1 cellular context compared by ENCODE assay signal in the genomic region with DNA sequence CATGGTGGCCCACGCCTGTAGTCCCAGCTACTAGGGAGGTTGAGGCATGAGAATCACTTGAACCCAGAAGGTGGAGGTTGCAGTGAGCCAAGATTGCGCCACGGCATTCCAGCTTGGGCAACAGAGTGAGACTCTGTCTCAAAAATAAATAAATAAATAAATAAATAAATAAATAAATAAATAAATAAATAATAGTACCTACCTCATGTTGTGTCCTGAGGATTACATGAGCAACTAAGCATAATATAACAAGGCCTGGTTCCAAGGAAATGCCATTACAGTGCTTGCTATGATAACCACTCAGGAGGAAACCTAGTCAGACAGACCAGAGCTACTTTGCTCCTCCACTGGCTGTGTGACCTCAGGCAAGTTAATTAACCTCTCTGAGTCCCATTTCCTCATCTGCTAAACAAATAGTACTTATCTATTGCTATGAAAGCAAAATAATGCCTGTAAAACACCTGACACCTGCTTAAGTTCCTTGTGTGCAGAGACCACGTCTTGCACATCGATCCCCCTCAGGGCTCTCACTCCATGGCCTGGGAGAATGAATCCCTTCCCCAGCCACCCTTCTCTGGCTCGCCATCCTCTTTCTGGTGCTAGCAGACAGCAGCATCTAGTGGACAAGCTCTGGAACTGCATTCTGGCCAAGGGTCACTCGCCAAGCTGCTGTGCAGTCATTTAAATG.
TF ChIP-seq lines count a peak whose summit lies in the region.

No MANE protein-coding gene starts in this region.

TF ChIP-seq in HepG2, 621 proteins besides CTCF, POLR2A, EP300 and RAD21 (continued from another document and continues in another):
- no peak for TF ChIP-seq ZNF207 (IDR thresholded peaks at IDR 0.05; ENCODE audit: borderline replicate concordance)
- TF ChIP-seq, protein P1, sequence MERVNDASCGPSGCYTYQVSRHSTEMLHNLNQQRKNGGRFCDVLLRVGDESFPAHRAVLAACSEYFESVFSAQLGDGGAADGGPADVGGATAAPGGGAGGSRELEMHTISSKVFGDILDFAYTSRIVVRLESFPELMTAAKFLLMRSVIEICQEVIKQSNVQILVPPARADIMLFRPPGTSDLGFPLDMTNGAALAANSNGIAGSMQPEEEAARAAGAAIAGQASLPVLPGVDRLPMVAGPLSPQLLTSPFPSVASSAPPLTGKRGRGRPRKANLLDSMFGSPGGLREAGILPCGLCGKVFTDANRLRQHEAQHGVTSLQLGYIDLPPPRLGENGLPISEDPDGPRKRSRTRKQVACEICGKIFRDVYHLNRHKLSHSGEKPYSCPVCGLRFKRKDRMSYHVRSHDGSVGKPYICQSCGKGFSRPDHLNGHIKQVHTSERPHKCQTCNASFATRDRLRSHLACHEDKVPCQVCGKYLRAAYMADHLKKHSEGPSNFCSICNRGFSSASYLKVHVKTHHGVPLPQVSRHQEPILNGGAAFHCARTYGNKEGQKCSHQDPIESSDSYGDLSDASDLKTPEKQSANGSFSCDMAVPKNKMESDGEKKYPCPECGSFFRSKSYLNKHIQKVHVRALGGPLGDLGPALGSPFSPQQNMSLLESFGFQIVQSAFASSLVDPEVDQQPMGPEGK (CRISPR knock-in tag; IDR thresholded peaks at IDR 0.05) = peak; percentile 81
- no peak for TF ChIP-seq ZNF780A (CRISPR knock-in tag; IDR thresholded peaks at IDR 0.05)
- TF ChIP-seq, protein P2, sequence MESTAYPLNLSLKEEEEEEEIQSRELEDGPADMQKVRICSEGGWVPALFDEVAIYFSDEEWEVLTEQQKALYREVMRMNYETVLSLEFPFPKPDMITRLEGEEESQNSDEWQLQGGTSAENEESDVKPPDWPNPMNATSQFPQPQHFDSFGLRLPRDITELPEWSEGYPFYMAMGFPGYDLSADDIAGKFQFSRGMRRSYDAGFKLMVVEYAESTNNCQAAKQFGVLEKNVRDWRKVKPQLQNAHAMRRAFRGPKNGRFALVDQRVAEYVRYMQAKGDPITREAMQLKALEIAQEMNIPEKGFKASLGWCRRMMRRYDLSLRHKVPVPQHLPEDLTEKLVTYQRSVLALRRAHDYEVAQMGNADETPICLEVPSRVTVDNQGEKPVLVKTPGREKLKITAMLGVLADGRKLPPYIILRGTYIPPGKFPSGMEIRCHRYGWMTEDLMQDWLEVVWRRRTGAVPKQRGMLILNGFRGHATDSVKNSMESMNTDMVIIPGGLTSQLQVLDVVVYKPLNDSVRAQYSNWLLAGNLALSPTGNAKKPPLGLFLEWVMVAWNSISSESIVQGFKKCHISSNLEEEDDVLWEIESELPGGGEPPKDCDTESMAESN (CRISPR knock-in tag; conservative IDR thresholded peaks at IDR 0.05) = peak; percentile 56; the same call in 1 of the 2 replicates
- TF ChIP-seq TBP (CRISPR knock-in tag; IDR thresholded peaks at IDR 0.05) = no peak
- TF ChIP-seq ZNF30 (CRISPR knock-in tag; IDR thresholded peaks at IDR 0.05) = no peak
- TF ChIP-seq SP1 (IDR thresholded peaks at IDR 0.05) = no peak
- no peak; the same call in 1 of the 2 replicates for TF ChIP-seq SP1 (CRISPR knock-in tag; IDR thresholded peaks at IDR 0.05)
- TF ChIP-seq ZFYVE20 (CRISPR knock-in tag; IDR thresholded peaks at IDR 0.05; ENCODE audit: borderline replicate concordance, low read depth) = no peak
- no peak for TF ChIP-seq ZNF451 (CRISPR knock-in tag; IDR thresholded peaks at IDR 0.05)
- peak; percentile 78 for TF ChIP-seq CBX1 (IDR thresholded peaks at IDR 0.05; ENCODE audit: low read depth)
- TF ChIP-seq SMAD9 (CRISPR knock-in tag; IDR thresholded peaks at IDR 0.05) = no peak
- TF ChIP-seq RFX5 (IDR thresholded peaks at IDR 0.05; ENCODE audit: low read depth, low read length) = no peak
- no peak for TF ChIP-seq MTA3 (CRISPR knock-in tag; IDR thresholded peaks at IDR 0.05)
- no peak for TF ChIP-seq ZEB1 (IDR thresholded peaks at IDR 0.05; ENCODE audit: insufficient replicate concordance, low read depth)
- TF ChIP-seq FLYWCH1 (CRISPR knock-in tag; IDR thresholded peaks at IDR 0.05) = no peak
- no peak for TF ChIP-seq HDAC6 (IDR thresholded peaks at IDR 0.05; ENCODE audit: low read depth, low read length)
- TF ChIP-seq, protein P3, sequence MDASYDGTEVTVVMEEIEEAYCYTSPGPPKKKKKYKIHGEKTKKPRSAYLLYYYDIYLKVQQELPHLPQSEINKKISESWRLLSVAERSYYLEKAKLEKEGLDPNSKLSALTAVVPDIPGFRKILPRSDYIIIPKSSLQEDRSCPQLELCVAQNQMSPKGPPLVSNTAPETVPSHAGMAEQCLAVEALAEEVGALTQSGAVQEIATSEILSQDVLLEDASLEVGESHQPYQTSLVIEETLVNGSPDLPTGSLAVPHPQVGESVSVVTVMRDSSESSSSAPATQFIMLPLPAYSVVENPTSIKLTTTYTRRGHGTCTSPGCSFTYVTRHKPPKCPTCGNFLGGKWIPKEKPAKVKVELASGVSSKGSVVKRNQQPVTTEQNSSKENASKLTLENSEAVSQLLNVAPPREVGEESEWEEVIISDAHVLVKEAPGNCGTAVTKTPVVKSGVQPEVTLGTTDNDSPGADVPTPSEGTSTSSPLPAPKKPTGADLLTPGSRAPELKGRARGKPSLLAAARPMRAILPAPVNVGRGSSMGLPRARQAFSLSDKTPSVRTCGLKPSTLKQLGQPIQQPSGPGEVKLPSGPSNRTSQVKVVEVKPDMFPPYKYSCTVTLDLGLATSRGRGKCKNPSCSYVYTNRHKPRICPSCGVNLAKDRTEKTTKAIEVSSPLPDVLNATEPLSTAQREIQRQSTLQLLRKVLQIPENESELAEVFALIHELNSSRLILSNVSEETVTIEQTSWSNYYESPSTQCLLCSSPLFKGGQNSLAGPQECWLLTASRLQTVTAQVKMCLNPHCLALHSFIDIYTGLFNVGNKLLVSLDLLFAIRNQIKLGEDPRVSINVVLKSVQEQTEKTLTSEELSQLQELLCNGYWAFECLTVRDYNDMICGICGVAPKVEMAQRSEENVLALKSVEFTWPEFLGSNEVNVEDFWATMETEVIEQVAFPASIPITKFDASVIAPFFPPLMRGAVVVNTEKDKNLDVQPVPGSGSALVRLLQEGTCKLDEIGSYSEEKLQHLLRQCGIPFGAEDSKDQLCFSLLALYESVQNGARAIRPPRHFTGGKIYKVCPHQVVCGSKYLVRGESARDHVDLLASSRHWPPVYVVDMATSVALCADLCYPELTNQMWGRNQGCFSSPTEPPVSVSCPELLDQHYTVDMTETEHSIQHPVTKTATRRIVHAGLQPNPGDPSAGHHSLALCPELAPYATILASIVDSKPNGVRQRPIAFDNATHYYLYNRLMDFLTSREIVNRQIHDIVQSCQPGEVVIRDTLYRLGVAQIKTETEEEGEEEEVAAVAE (CRISPR knock-in tag; IDR thresholded peaks at IDR 0.05; ENCODE audit: borderline replicate concordance) = peak; percentile 74; the same call in 1 of the 2 replicates
- no peak for TF ChIP-seq SP2 (CRISPR knock-in tag; IDR thresholded peaks at IDR 0.05)
- TF ChIP-seq ZNF781 (CRISPR knock-in tag; IDR thresholded peaks at IDR 0.05; ENCODE audit: borderline replicate concordance, not compliant biosample characterization) = no peak
- no peak for TF ChIP-seq ZZZ3 (CRISPR knock-in tag; IDR thresholded peaks at IDR 0.05; ENCODE audit: borderline replicate concordance)
- no peak for TF ChIP-seq FOXM1 (CRISPR knock-in tag; IDR thresholded peaks at IDR 0.05)
- TF ChIP-seq, protein P4, sequence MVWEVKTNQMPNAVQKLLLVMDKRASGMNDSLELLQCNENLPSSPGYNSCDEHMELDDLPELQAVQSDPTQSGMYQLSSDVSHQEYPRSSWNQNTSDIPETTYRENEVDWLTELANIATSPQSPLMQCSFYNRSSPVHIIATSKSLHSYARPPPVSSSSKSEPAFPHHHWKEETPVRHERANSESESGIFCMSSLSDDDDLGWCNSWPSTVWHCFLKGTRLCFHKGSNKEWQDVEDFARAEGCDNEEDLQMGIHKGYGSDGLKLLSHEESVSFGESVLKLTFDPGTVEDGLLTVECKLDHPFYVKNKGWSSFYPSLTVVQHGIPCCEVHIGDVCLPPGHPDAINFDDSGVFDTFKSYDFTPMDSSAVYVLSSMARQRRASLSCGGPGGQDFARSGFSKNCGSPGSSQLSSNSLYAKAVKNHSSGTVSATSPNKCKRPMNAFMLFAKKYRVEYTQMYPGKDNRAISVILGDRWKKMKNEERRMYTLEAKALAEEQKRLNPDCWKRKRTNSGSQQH (CRISPR knock-in tag; IDR thresholded peaks at IDR 0.05; ENCODE audit: low read depth) = peak; percentile 78; the same call in 1 of the 2 replicates
- TF ChIP-seq, protein P5, sequence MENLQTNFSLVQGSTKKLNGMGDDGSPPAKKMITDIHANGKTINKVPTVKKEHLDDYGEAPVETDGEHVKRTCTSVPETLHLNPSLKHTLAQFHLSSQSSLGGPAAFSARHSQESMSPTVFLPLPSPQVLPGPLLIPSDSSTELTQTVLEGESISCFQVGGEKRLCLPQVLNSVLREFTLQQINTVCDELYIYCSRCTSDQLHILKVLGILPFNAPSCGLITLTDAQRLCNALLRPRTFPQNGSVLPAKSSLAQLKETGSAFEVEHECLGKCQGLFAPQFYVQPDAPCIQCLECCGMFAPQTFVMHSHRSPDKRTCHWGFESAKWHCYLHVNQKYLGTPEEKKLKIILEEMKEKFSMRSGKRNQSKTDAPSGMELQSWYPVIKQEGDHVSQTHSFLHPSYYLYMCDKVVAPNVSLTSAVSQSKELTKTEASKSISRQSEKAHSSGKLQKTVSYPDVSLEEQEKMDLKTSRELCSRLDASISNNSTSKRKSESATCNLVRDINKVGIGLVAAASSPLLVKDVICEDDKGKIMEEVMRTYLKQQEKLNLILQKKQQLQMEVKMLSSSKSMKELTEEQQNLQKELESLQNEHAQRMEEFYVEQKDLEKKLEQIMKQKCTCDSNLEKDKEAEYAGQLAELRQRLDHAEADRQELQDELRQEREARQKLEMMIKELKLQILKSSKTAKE (CRISPR knock-in tag; IDR thresholded peaks at IDR 0.05; ENCODE audit: borderline replicate concordance) = no peak
- TF ChIP-seq, protein P6, sequence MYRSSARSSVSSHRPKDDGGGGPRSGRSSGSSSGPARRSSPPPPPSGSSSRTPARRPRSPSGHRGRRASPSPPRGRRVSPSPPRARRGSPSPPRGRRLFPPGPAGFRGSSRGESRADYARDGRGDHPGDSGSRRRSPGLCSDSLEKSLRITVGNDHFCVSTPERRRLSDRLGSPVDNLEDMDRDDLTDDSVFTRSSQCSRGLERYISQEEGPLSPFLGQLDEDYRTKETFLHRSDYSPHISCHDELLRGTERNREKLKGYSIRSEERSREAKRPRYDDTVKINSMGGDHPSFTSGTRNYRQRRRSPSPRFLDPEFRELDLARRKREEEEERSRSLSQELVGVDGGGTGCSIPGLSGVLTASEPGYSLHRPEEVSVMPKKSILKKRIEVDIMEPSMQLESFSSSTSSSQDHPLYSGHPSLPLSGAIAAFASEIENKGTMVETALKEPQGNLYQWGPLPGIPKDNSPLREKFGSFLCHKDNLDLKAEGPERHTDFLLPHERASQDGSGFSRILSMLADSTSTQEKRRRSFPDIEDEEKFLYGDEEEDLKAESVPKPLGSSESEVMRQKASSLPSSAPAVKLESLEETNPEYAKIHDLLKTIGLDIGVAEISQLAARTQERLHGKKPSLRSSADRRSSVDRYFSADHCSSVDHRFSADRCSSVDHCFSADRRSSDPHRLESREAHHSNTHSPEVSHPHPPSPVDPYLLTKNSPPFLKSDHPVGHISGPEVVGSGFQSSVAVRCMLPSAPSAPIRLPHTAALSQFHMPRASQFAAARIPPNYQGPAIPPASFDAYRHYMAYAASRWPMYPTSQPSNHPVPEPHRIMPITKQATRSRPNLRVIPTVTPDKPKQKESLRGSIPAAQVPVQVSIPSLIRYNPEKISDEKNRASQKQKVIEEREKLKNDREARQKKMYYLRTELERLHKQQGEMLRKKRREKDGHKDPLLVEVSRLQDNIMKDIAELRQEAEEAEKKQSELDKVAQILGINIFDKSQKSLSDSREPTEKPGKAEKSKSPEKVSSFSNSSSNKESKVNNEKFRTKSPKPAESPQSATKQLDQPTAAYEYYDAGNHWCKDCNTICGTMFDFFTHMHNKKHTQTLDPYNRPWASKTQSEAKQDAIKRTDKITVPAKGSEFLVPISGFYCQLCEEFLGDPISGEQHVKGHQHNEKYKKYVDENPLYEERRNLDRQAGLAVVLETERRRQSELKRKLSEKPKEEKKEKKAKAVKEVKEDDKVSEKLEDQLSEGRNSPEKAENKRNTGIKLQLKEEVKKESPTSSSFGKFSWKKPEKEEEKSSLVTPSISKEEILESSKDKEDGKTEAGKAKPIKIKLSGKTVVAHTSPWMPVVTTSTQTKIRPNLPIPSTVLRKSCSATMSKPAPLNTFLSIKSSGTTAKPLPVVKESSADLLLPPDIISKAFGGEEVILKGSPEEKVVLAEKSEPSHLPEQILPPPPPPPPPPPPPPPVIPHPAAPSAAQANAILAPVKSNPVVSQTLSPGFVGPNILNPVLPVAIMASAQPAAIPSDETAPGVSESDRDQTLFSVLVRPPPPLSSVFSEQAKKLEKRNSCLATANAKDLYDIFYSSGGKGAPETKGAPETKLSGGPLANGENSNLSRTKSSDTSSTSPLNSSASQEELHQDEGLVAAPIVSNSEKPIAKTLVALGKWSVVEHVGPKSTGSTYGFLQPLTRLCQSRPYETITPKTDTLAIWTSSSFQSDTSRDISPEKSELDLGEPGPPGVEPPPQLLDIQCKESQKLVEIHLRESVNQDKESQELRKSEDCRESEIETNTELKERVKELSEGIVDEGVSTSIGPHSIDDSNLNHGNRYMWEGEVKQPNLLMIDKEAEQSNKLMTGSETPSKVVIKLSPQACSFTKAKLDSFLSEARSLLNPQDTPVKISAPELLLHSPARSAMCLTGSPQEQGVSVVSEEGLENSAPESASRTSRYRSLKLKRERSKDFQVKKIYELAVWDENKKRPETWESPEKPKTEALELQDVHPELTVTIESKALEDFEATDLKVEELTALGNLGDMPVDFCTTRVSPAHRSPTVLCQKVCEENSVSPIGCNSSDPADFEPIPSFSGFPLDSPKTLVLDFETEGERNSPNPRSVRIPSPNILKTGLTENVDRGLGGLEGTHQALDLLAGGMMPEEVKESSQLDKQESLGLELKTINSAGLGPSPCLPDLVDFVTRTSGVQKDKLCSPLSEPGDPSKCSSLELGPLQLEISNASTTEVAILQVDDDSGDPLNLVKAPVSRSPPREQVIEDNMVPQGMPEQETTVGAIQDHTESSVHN (CRISPR knock-in tag; IDR thresholded peaks at IDR 0.05) = no peak
- no peak for TF ChIP-seq ATF1 (CRISPR knock-in tag; IDR thresholded peaks at IDR 0.05)
- TF ChIP-seq ZNF556 (CRISPR knock-in tag; IDR thresholded peaks at IDR 0.05; ENCODE audit: borderline replicate concordance) = no peak
- TF ChIP-seq, protein P7, sequence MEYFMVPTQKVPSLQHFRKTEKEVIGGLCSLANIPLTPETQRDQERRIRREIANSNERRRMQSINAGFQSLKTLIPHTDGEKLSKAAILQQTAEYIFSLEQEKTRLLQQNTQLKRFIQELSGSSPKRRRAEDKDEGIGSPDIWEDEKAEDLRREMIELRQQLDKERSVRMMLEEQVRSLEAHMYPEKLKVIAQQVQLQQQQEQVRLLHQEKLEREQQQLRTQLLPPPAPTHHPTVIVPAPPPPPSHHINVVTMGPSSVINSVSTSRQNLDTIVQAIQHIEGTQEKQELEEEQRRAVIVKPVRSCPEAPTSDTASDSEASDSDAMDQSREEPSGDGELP (IDR thresholded peaks at IDR 0.05; ENCODE audit: borderline replicate concordance, low read depth) = peak; percentile 13; the same call in 1 of the 2 replicates
